ENCODE assay signal across 8 cellular contexts in the genomic region with DNA sequence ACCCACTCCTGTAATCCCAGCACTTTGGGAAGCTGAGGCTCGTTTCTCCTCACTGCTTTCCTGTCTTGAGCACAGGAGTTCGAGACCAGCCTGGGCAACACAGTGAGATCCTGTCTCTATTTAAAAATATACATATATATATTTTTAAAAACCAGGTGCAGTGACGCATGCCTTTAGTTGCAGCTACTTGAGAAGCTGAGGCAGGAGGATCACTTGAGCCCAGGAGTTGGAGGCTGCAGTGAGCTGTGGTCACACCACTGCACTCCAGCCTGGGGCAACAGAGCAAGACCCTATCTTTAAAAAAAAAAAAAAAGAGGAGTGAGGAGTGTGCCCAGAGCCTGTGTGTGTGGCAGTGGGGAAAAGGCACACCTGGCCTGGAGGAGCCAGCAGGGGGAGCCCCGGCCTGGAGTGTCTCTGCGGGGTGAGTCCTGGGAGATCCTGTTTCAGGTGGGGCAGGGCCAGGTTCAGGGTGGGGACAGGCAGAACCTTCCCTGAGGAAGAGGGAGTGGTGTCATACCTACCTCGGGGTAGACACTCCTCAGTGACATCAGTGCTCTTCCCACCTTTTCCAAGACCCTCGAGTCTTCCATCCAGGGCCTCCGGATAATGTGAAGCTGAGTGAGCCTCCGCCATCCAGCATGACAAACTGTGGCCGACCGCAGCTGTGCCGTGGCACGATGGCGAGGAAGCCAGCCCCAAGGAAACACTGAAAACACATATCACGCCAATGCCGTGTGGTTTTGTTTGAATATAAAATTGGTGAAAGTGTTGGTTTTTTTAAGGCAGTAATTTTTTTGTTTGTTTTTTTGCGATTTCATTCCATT. TPM values are rescaled to one million over a fixed set of nuclear protein-coding genes. Genes with fewer than 3 reads are reported as not detected.
A peak's percentile ranks its signal among the peaks of the same experiment; 100 is the strongest.
DNase-seq lines count a peak whose midpoint lies in the region; ATAC-seq and TF ChIP-seq lines count a peak whose summit lies in the region.

No MANE protein-coding gene starts in this region.

- no peak overlapping the region for H3K9ac ChIP-seq in DND-41 (ENCODE audit: low read depth, low read length)
- H3K9ac ChIP-seq in Loucy (ENCODE audit: low read depth, low read length, poor library complexity, severe bottlenecking), result no peak overlapping the region
- no peak overlapping the region for H3K9ac ChIP-seq in smooth muscle cell (ENCODE audit: low read depth)

- H3K4me2 ChIP-seq in DND-41 (ENCODE audit: insufficient read depth, low read length) (no peak overlapping the region), Loucy (ENCODE audit: low read depth, low read length, poor library complexity, severe bottlenecking) (no peak overlapping the region), smooth muscle cell (no peak overlapping the region)

- no peaks in the 10 kb centered on the region for H3K4me1 ChIP-seq in DND-41 (ENCODE audit: insufficient read depth, low read length)
- no peaks in the 10 kb centered on the region for H3K4me1 ChIP-seq in Loucy (ENCODE audit: insufficient read depth, low read length, poor library complexity, severe bottlenecking)
- H3K4me1 ChIP-seq in smooth muscle cell (ENCODE audit: low read depth), result no peaks in the 10 kb centered on the region

- H3K27me3 ChIP-seq in DND-41 (ENCODE audit: insufficient read depth, low read length, poor library complexity) (no peaks in the 10 kb centered on the region), Loucy (ENCODE audit: insufficient read depth, low read length, poor library complexity, severe bottlenecking) (no peaks in the 10 kb centered on the region), smooth muscle cell (ENCODE audit: low read depth) (no peaks in the 10 kb centered on the region)

- H3K79me2 ChIP-seq in DND-41 (ENCODE audit: insufficient read depth, low read length), result no peaks in the 10 kb centered on the region
- no peaks in the 10 kb centered on the region for H3K79me2 ChIP-seq in Loucy (ENCODE audit: insufficient read depth, low read length)
- no peaks in the 10 kb centered on the region for H3K79me2 ChIP-seq in smooth muscle cell (ENCODE audit: low read depth)

- H3K4me3 ChIP-seq in DND-41 (ENCODE audit: low read depth in 1 of 2, low read length in 2 of 2) (no peak overlapping the region), Loucy (ENCODE audit: low read length, poor library complexity, severe bottlenecking) (no peak overlapping the region), foreskin fibroblast (ENCODE audit: low read depth in 1 of 2, low read length in 2 of 2) (no peak overlapping the region), smooth muscle cell (no peak overlapping the region)

- H3K36me3 ChIP-seq in DND-41 (ENCODE audit: insufficient read depth, low read length), result peaks cover 69% of the 10 kb centered on the region
- H3K36me3 ChIP-seq in Loucy (ENCODE audit: insufficient read depth, low read length), result peaks cover 58% of the 10 kb centered on the region
- H3K36me3 ChIP-seq in smooth muscle cell (ENCODE audit: low read depth), result peaks cover 4% of the 10 kb centered on the region

- H4K20me1 ChIP-seq in DND-41 (ENCODE audit: insufficient read depth, low read length), result no peaks in the 10 kb centered on the region; the same call in 1 of the 2 replicates
- no peaks in the 10 kb centered on the region for H4K20me1 ChIP-seq in Loucy (ENCODE audit: insufficient read depth, low read length, poor library complexity, severe bottlenecking)
- H4K20me1 ChIP-seq in smooth muscle cell (ENCODE audit: low read depth), result peaks cover 11% of the 10 kb centered on the region

- H3K4me1 Mint-ChIP-seq in activated T-cell treated with anti-CD3 and anti-CD28 coated beads, Interleukin-2, amount 50 U/mL, for 24 hours (ENCODE audit: low read depth), result peaks cover 8% of the 10 kb centered on the region

- TF ChIP-seq CTCF in DND-41 (IDR thresholded peaks at IDR 0.05; ENCODE audit: borderline replicate concordance, extremely low read depth, low read length, poor library complexity, severe bottlenecking) (peak; percentile 60), Loucy (conservative IDR thresholded peaks at IDR 0.05; ENCODE audit: low read length) (peak; percentile 62), foreskin fibroblast (IDR thresholded peaks at IDR 0.05; ENCODE audit: low read depth, low read length) (peak; percentile 40), smooth muscle cell (IDR thresholded peaks at IDR 0.05; ENCODE audit: borderline replicate concordance, insufficient read depth, poor library complexity, severe bottlenecking) (peak; percentile 27)

- no peak overlapping the region for H2AFZ ChIP-seq in DND-41 (ENCODE audit: low read depth, low read length)
- H2AFZ ChIP-seq in Loucy (ENCODE audit: low read length), result no peak overlapping the region
- H2AFZ ChIP-seq in smooth muscle cell (ENCODE audit: low read depth), result no peak overlapping the region

- no peaks in the 10 kb centered on the region for H3K9me3 Mint-ChIP-seq in activated T-cell treated with anti-CD3 and anti-CD28 coated beads, Interleukin-2, amount 50 U/mL, for 24 hours

- H3K27me3 Mint-ChIP-seq in activated T-cell treated with anti-CD3 and anti-CD28 coated beads, Interleukin-2, amount 50 U/mL, for 24 hours, result no peaks in the 10 kb centered on the region

- peak; percentile 77 for ATAC-seq in DND-41 (ENCODE audit: insufficient read depth, low read depth)
- no peak for ATAC-seq in HG03354 (IDR thresholded peaks at IDR 0.05; ENCODE audit: poor library complexity, severe bottlenecking, unreplicated experiment)
- no peak for ATAC-seq in GM21528 (IDR thresholded peaks at IDR 0.05; ENCODE audit: low FRiP score, unreplicated experiment)

- H3K36me3 Mint-ChIP-seq in activated T-cell treated with anti-CD3 and anti-CD28 coated beads, Interleukin-2, amount 50 U/mL, for 24 hours (ENCODE audit: low read depth), result peaks cover 83% of the 10 kb centered on the region

- 91% methylated on average over 17 of the region's 17 CpGs for WGBS in smooth muscle cell (ENCODE audit: low lambda C conversion rate)

- H3K27ac ChIP-seq in DND-41 (ENCODE audit: low read length), result no peak overlapping the region
- no peak overlapping the region for H3K27ac ChIP-seq in smooth muscle cell (ENCODE audit: low read depth)

- no peak overlapping the region for H3K27ac Mint-ChIP-seq in activated T-cell treated with anti-CD3 and anti-CD28 coated beads, Interleukin-2, amount 50 U/mL, for 24 hours

- no peaks in the 10 kb centered on the region for H3K9me3 ChIP-seq in DND-41 (ENCODE audit: insufficient read depth, low read length, severe bottlenecking)
- H3K9me3 ChIP-seq in Loucy (ENCODE audit: insufficient read depth, low read depth, low read length), result no peaks in the 10 kb centered on the region
- no peaks in the 10 kb centered on the region for H3K9me3 ChIP-seq in smooth muscle cell (replicated peaks; ENCODE audit: low read depth)

- H3K4me3 Mint-ChIP-seq in activated T-cell treated with anti-CD3 and anti-CD28 coated beads, Interleukin-2, amount 50 U/mL, for 24 hours, result no peak overlapping the region

- H3K9me2 ChIP-seq in Loucy (replicated peaks; ENCODE audit: low read depth, low read length), result no peaks in the 10 kb centered on the region

- DNase-seq in DND-41, result peak; percentile 45
- DNase-seq in activated T-cell treated with anti-CD3 and anti-CD28 coated beads, Interleukin-2, amount 50 U/mL, for 24 hours, result peak; percentile 74
- DNase-seq in foreskin fibroblast, result no peak
- no peak for DNase-seq in smooth muscle cell (lab: John Stamatoyannopoulos, UW; ENCODE audit: unreplicated experiment)
- no peak for DNase-seq in HCEC 1CT

- H3F3A ChIP-seq in Loucy (ENCODE audit: low read depth) (no peaks in the 10 kb centered on the region), smooth muscle cell (ENCODE audit: low read depth) (peaks cover 23% of the 10 kb centered on the region)

RNA-seq across cellular contexts. Expression of a gene that starts 9.0 kb away (rescaled TPM):
- 105 and 167 TPM in 2 replicates for total RNA-seq in smooth muscle cell
- 204 and 225 TPM in 2 replicates for polyA plus RNA-seq in smooth muscle cell

RNA-seq across cellular contexts. Expression of a gene that starts 39.8 kb away (rescaled TPM):
- 80.8 and 85.0 TPM in 2 replicates for total RNA-seq in smooth muscle cell
- polyA plus RNA-seq in smooth muscle cell, result 109 and 113 TPM in 2 replicates

RNA-seq across cellular contexts. Expression of a gene that starts 42.9 kb away (rescaled TPM):
- 57.5 and 89.4 TPM in 2 replicates for total RNA-seq in smooth muscle cell
- polyA plus RNA-seq in smooth muscle cell, result 77.3 and 82.1 TPM in 2 replicates

RNA-seq across cellular contexts. Expression of a gene that starts 43.2 kb away (rescaled TPM):
- 97.2 and 133 TPM in 2 replicates for total RNA-seq in smooth muscle cell
- 222 and 249 TPM in 2 replicates for polyA plus RNA-seq in smooth muscle cell

Comparison
In these comparisons a context has a peak if more than half of its experiments do, and no peak if none do; other contexts are left out.
1. DNase-seq: peak in DND-41 (single experiment) and activated T-cell treated with anti-CD3 and anti-CD28 coated beads, Interleukin-2, amount 50 U/mL, for 24 hours (single experiment); none in foreskin fibroblast (0 of 2), smooth muscle cell (single experiment) and HCEC 1CT (single experiment).
2. Peak in every context shown above with its lines, with median percentiles within 50 percentile points of each other: CTCF ChIP-seq.